15 cellular contexts compared by ENCODE assay signal in genomic region chr19:19657397-19657783, GRCh38. TPM values are rescaled to one million over a fixed set of nuclear protein-coding genes. Genes with fewer than 3 reads are reported as not detected.
DNase-seq lines count a peak whose midpoint lies in the region; ATAC-seq and TF ChIP-seq lines count a peak whose summit lies in the region.
"Had no signal": no experiment of that assay in that cellular context is flagged by ENCODE, and none has a peak within 500 bp of the region (broad histone marks: within the 10 kb centered on the region; RNA-seq: fewer than 3 reads in every experiment).

No MANE protein-coding gene starts in this region.

- H3K4me3 Mint-ChIP-seq in activated CD8-positive, alpha-beta memory T cell treated with anti-CD3 and anti-CD28 coated beads, Interleukin-2, amount 10 ng/mL, durations not matched to agents 7 days and 5 days: no peak overlapping the region
- no peak overlapping the region for H3K4me3 Mint-ChIP-seq in MCF 10A (ENCODE audit: unreplicated experiment)
- H3K4me3 Mint-ChIP-seq: activated CD4-positive, alpha-beta T cell treated with anti-CD3 and anti-CD28 coated beads for 36 hours; neural progenitor cell had no signal

- CTCF ChIA-PET in activated CD8-positive, alpha-beta memory T cell treated with anti-CD3 and anti-CD28 coated beads, Interleukin-2, amount 10 ng/mL, durations not matched to agents 7 days and 5 days (lab: Charles Lee): interaction anchor here (0.9 to 2.7 kb wide), 3 partner anchors 13 to 125 kb away, joined by 3 to 12 read pairs (median 4); partner anchors contain the start of gene GMIP
- CTCF ChIA-PET in MCF 10A (lab: Yijun Ruan, JAX): interaction anchor here (2.5 kb wide), 1 partner anchor 13 kb away, joined by 15 read pairs; the partner anchor contains the start of gene GMIP

- POLR2A ChIA-PET in MCF 10A (lab: Yijun Ruan, JAX): no interaction called here

- no peak for ATAC-seq in activated CD8-positive, alpha-beta memory T cell treated with anti-CD3 and anti-CD28 coated beads, Interleukin-2, amount 10 ng/mL, durations not matched to agents 7 days and 5 days
- ATAC-seq: activated CD4-positive, alpha-beta T cell treated with anti-CD3 and anti-CD28 coated beads for 36 hours; left lobe of liver had no signal

- H3K36me3 Mint-ChIP-seq in activated CD8-positive, alpha-beta memory T cell treated with anti-CD3 and anti-CD28 coated beads, Interleukin-2, amount 10 ng/mL, durations not matched to agents 7 days and 5 days: peaks cover 70% of the 10 kb centered on the region
- peaks cover 73% of the 10 kb centered on the region for H3K36me3 Mint-ChIP-seq in MCF 10A (ENCODE audit: insufficient read depth, unreplicated experiment)

- H3K27me3 Mint-ChIP-seq in activated CD8-positive, alpha-beta memory T cell treated with anti-CD3 and anti-CD28 coated beads, Interleukin-2, amount 10 ng/mL, durations not matched to agents 7 days and 5 days: no peaks in the 10 kb centered on the region
- H3K27me3 Mint-ChIP-seq in MCF 10A (ENCODE audit: insufficient read depth, unreplicated experiment): no peaks in the 10 kb centered on the region
- H3K27me3 Mint-ChIP-seq: activated CD4-positive, alpha-beta T cell treated with anti-CD3 and anti-CD28 coated beads for 36 hours; CD8-positive, alpha-beta memory T cell had no signal

- TF ChIP-seq CTCF in MCF 10A (IDR thresholded peaks at IDR 0.05; ENCODE audit: unreplicated experiment): no peak

- intact Hi-C loops in head of caudate nucleus (cut with DNase I): no loop called here
- intact Hi-C loops in MCF 10A (cut with micrococcal nuclease): no loop called here

- H3K27ac Mint-ChIP-seq in activated CD8-positive, alpha-beta memory T cell treated with anti-CD3 and anti-CD28 coated beads, Interleukin-2, amount 10 ng/mL, durations not matched to agents 7 days and 5 days: no peak overlapping the region
- no peak overlapping the region for H3K27ac Mint-ChIP-seq in MCF 10A (ENCODE audit: low read depth, unreplicated experiment)
- H3K27ac Mint-ChIP-seq: activated CD4-positive, alpha-beta T cell treated with anti-CD3 and anti-CD28 coated beads for 36 hours; neural progenitor cell had no signal

- BruUV-seq in MCF 10A (replicated peaks; lab: Mats Ljungman, UMichigan): no TSS peak

- H3K4me1 Mint-ChIP-seq in activated CD8-positive, alpha-beta memory T cell treated with anti-CD3 and anti-CD28 coated beads, Interleukin-2, amount 10 ng/mL, durations not matched to agents 7 days and 5 days: peaks cover 26% of the 10 kb centered on the region
- peaks cover 14% of the 10 kb centered on the region for H3K4me1 Mint-ChIP-seq in MCF 10A (ENCODE audit: insufficient read depth, unreplicated experiment)

- DNase-seq in 8988T (peak; percentile 7), DMS 273 treated with DMSO at 0.1 percent for 48 hours (lab: John Stamatoyannopoulos, UW) (peak; percentile 93), NCI-H446 (lab: John Stamatoyannopoulos, UW) (peak; percentile 63 to 89), head of caudate nucleus (peak in 36 of 42 donors; percentile 17 to 87 (median 56)), globus pallidus (ENCODE audit: low spot score) (no peak), DMS79 (lab: John Stamatoyannopoulos, UW) (no peak), MCF 10A (ENCODE audit: unreplicated experiment) (no peak)
- DNase-seq in activated CD8-positive, alpha-beta memory T cell treated with anti-CD3 and anti-CD28 coated beads, Interleukin-2, amount 10 ng/mL, durations not matched to agents 7 days and 5 days: no peak
- DNase-seq: activated CD4-positive, alpha-beta T cell treated with anti-CD3 and anti-CD28 coated beads for 36 hours; activated effector memory CD4-positive, alpha-beta T cell treated with Interleukin-2 at 50 U/mL for 16 hours; midbrain; NCI-H2227 treated with DMSO at 0.1 percent for 48 hours had no signal

- no peaks in the 10 kb centered on the region for H3K9me3 Mint-ChIP-seq in activated CD8-positive, alpha-beta memory T cell treated with anti-CD3 and anti-CD28 coated beads, Interleukin-2, amount 10 ng/mL, durations not matched to agents 7 days and 5 days (ENCODE audit: low read depth)
- no peaks in the 10 kb centered on the region for H3K9me3 Mint-ChIP-seq in MCF 10A (ENCODE audit: unreplicated experiment)
- H3K9me3 Mint-ChIP-seq: CD8-positive, alpha-beta memory T cell; neural progenitor cell had no signal

RNA-seq across cellular contexts. Expression of gene ATP13A1, which starts 6.1 kb away (rescaled TPM):
- total RNA-seq in activated CD8-positive, alpha-beta memory T cell treated with anti-CD3 and anti-CD28 coated beads, Interleukin-2, amount 10 ng/mL, durations not matched to agents 7 days and 5 days: 100 to 1,000 TPM; 114 to 131 TPM
- total RNA-seq in MCF 10A (2022): 63.9 and 67.2 TPM in 2 replicates

RNA-seq across cellular contexts. Expression of gene ZNF101, which starts 11.2 kb away (rescaled TPM):
- total RNA-seq in activated CD8-positive, alpha-beta memory T cell treated with anti-CD3 and anti-CD28 coated beads, Interleukin-2, amount 10 ng/mL, durations not matched to agents 7 days and 5 days: 10 to 100 TPM; 75.0 to 93.7 TPM
- 8.6 and 9.2 TPM in 2 replicates for total RNA-seq in MCF 10A (2022)

RNA-seq across cellular contexts. Expression of gene GMIP, which starts 13.9 kb away (rescaled TPM):
- 100 to 1,000 TPM; 110 to 111 TPM for total RNA-seq in activated CD8-positive, alpha-beta memory T cell treated with anti-CD3 and anti-CD28 coated beads, Interleukin-2, amount 10 ng/mL, durations not matched to agents 7 days and 5 days
- 9.1 and 10.1 TPM in 2 replicates for total RNA-seq in MCF 10A (2022)

RNA-seq across cellular contexts. Expression of gene LPAR2, which starts 29.4 kb away (rescaled TPM):
- 10 to 100 TPM; 39.4 to 46.1 TPM for total RNA-seq in activated CD8-positive, alpha-beta memory T cell treated with anti-CD3 and anti-CD28 coated beads, Interleukin-2, amount 10 ng/mL, durations not matched to agents 7 days and 5 days
- 15.5 and 17.4 TPM in 2 replicates for total RNA-seq in MCF 10A (2022)

RNA-seq across cellular contexts. Expression of gene PBX4, which starts 38.9 kb away (rescaled TPM):
- total RNA-seq in activated CD8-positive, alpha-beta memory T cell treated with anti-CD3 and anti-CD28 coated beads, Interleukin-2, amount 10 ng/mL, durations not matched to agents 7 days and 5 days: 10 to 100 TPM; 39.9 to 62.3 TPM
- 0.30 TPM in 1 of 2 replicates, not detected in the other for total RNA-seq in MCF 10A (2022)

Comparison
In these comparisons a context has a peak if more than half of its experiments do, and no peak if none do; other contexts are left out.
1. DNase-seq: peak in 8988T (single experiment), DMS 273 treated with DMSO at 0.1 percent for 48 hours (single experiment), NCI-H446 (2 of 2) and head of caudate nucleus (36 of 42); none in globus pallidus (single experiment), DMS79 (single experiment), activated CD8-positive, alpha-beta memory T cell treated with anti-CD3 and anti-CD28 coated beads, Interleukin-2, amount 10 ng/mL, durations not matched to agents 7 days and 5 days (single experiment) and MCF 10A (single experiment).
2. RNA of gene GMIP, which starts 13.9 kb away (total RNA-seq): 110 to 111 TPM in activated CD8-positive, alpha-beta memory T cell treated with anti-CD3 and anti-CD28 coated beads, Interleukin-2, amount 10 ng/mL, durations not matched to agents 7 days and 5 days; 9.1 to 10.1 TPM in MCF 10A; every median in the first group is over 10 times any median in the second.